Comparison of ENCODE assay signal across 28 cellular contexts in the genomic region with DNA sequence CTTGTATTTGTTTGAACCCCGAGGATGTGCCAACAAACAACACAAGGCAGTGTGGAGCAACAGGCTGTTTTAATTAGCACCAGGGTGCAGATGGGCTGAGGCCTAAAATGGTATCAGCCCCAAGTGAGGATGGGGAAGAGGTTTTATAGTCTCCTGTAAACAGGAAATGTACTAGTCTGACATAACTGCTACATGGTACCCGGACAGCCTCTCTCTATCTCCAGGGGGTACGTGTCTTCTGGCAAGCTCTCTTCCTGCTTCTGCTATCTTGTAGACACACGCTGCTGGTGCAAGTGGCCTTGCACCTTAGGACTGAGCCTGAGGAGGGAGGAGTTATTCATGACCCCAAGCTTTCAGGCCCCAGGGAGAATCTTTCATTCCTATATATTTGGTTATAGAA.
"Had no signal": no experiment of that assay in that cellular context is flagged by ENCODE, and none has a peak within 500 bp of the region (broad histone marks: within the 10 kb centered on the region; RNA-seq: fewer than 3 reads in every experiment).

No MANE protein-coding gene starts in this region.

- H3K9ac ChIP-seq: parathyroid adenoma had no signal

- H3K27me3 Mint-ChIP-seq: dendritic cell treated with granulocyte-macrophage colony-stimulating factor and Interleukin-4, amounts not matched to agents 40 ng/mL and 50 ng/mL, for 4 days; memory B cell; progenitor cell of endocrine pancreas had no signal

- H3K4me2 ChIP-seq: hepatocyte, smooth muscle cell had no signal

- H3K36me3 Mint-ChIP-seq: memory B cell had no signal

- H3K4me3 Mint-ChIP-seq: dendritic cell treated with granulocyte-macrophage colony-stimulating factor and Interleukin-4, amounts not matched to agents 40 ng/mL and 50 ng/mL, for 4 days; endodermal cell; memory B cell; natural killer cell had no signal

- DNase-seq: effector CD8-positive, alpha-beta T cell; endodermal cell; foreskin fibroblast; heart left ventricle; kidney; natural killer cell; occipital lobe; stimulated activated CD4-positive, alpha-beta T cell treated with anti-CD3 and anti-CD28 coated beads, Interleukin-12 subunit alpha, Interleukin-12 subunit beta, amount 100 ng/mL, for 4 hours; stimulated activated CD4-positive, alpha-beta T cell treated with anti-CD3 and anti-CD28 coated beads, Interleukin-1b, Interleukin-23, amount 100 ng/mL, for 48 hours; stimulated activated CD4-positive, alpha-beta T cell treated with anti-CD3 and anti-CD28 coated beads, Interleukin-4, amount 100 ng/mL, for 1 hour; stimulated activated CD8-positive, alpha-beta memory T cell treated with anti-CD3 and anti-CD28 coated beads, Interleukin-4, amount 100 ng/mL, for 48 hours; stimulated activated naive CD4-positive, alpha-beta T cell treated with Interleukin-2 at 50 U/mL for 16 hours; stomach; thyroid gland; trophoblast cell had no signal

- H3K4me1 ChIP-seq: gastroesophageal sphincter, heart left ventricle, parathyroid adenoma, stomach, thyroid gland, vagina had no signal

- H2AFZ ChIP-seq: hepatocyte, parathyroid adenoma had no signal

- H3K36me3 ChIP-seq: gastroesophageal sphincter, heart left ventricle, stomach, thyroid gland, vagina had no signal

- H3K4me1 Mint-ChIP-seq: endodermal cell, memory B cell, natural killer cell had no signal

- ATAC-seq: esophagus mucosa, gastroesophageal sphincter, heart left ventricle, left lobe of liver, natural killer cell, sciatic nerve had no signal

- H3K27ac Mint-ChIP-seq: dendritic cell treated with granulocyte-macrophage colony-stimulating factor and Interleukin-4, amounts not matched to agents 40 ng/mL and 50 ng/mL, for 4 days; endodermal cell; memory B cell; natural killer cell; progenitor cell of endocrine pancreas had no signal

- H3K27me3 ChIP-seq: gastroesophageal sphincter, heart left ventricle, hepatocyte, stomach, thyroid gland, vagina had no signal

- H3K4me3 ChIP-seq: gastroesophageal sphincter, heart left ventricle, hepatocyte, lung, smooth muscle cell, stomach, thyroid gland, vagina had no signal

- H3K9me3 ChIP-seq: gastroesophageal sphincter, thyroid gland, vagina had no signal

- H3K79me2 ChIP-seq: hepatocyte, parathyroid adenoma had no signal

- H3K27ac ChIP-seq: epithelial cell of prostate, gastroesophageal sphincter, heart left ventricle, hepatocyte, parathyroid adenoma, stomach, thyroid gland, vagina had no signal
